18 cellular contexts compared by ENCODE assay signal in genomic region chr14:51041117-51041531, GRCh38.
"Had no signal": no experiment of that assay in that cellular context is flagged by ENCODE, and none has a peak within 500 bp of the region (broad histone marks: within the 10 kb centered on the region; RNA-seq: fewer than 3 reads in every experiment).

No MANE protein-coding gene starts in this region.

- ATAC-seq: activated CD8-positive, alpha-beta memory T cell treated with anti-CD3 and anti-CD28 coated beads, Interleukin-2, amount 10 ng/mL, durations not matched to agents 7 days and 5 days; body of pancreas; naive thymus-derived CD8-positive, alpha-beta T cell had no signal

- DNase-seq: activated CD4-positive, alpha-beta memory T cell treated with anti-CD3 and anti-CD28 coated beads, Interleukin-2, amount 10 ng/mL, durations not matched to agents 7 days and 5 days; activated CD4-positive, alpha-beta T cell treated with anti-CD3 and anti-CD28 coated beads for 48 hours; activated CD4-positive, CD25-positive, alpha-beta regulatory T cell; activated CD8-positive, alpha-beta memory T cell treated with anti-CD3 and anti-CD28 coated beads, Interleukin-2, amount 10 ng/mL, durations not matched to agents 7 days and 5 days; activated naive CD4-positive, alpha-beta T cell; activated naive CD8-positive, alpha-beta T cell treated with anti-CD3 and anti-CD28 coated beads for 36 hours; body of pancreas; central memory CD4-positive, alpha-beta T cell; cortex of kidney; mesenchymal stem cell; naive thymus-derived CD8-positive, alpha-beta T cell; stimulated activated CD4-positive, alpha-beta T cell treated with anti-CD3 and anti-CD28 coated beads, Interleukin-2, amount 100 ng/mL, for 24 hours; T-helper 1 cell; T-helper 9 cell; upper lobe of left lung had no signal

- FAIRE-seq: frontal cortex had no signal

- H3K36me3 ChIP-seq: suprapubic skin, upper lobe of left lung had no signal

- H3K27ac ChIP-seq: body of pancreas, suprapubic skin, upper lobe of left lung had no signal

- H3K9me3 ChIP-seq: body of pancreas, suprapubic skin, upper lobe of left lung had no signal

- H3K27me3 ChIP-seq: body of pancreas, suprapubic skin, upper lobe of left lung had no signal

- H3K4me1 ChIP-seq: body of pancreas, suprapubic skin, upper lobe of left lung had no signal

- H3K27ac Mint-ChIP-seq: activated CD4-positive, alpha-beta memory T cell treated with anti-CD3 and anti-CD28 coated beads, Interleukin-2, amount 10 ng/mL, durations not matched to agents 7 days and 5 days; activated CD8-positive, alpha-beta memory T cell treated with anti-CD3 and anti-CD28 coated beads, Interleukin-2, amount 10 ng/mL, durations not matched to agents 7 days and 5 days; activated naive CD8-positive, alpha-beta T cell treated with anti-CD3 and anti-CD28 coated beads for 36 hours; naive thymus-derived CD8-positive, alpha-beta T cell; stimulated activated naive CD8-positive, alpha-beta T cell treated with anti-CD3 and anti-CD28 coated beads, Interleukin-15, Interleukin-2, amounts not matched to agents 100 ng/mL and 50 ng/mL, for 24 hours had no signal

- H3K4me3 Mint-ChIP-seq: activated CD4-positive, alpha-beta memory T cell treated with anti-CD3 and anti-CD28 coated beads, Interleukin-2, amount 10 ng/mL, durations not matched to agents 7 days and 5 days; activated CD8-positive, alpha-beta memory T cell treated with anti-CD3 and anti-CD28 coated beads, Interleukin-2, amount 10 ng/mL, durations not matched to agents 7 days and 5 days; activated naive CD8-positive, alpha-beta T cell treated with anti-CD3 and anti-CD28 coated beads for 36 hours; naive thymus-derived CD8-positive, alpha-beta T cell; stimulated activated naive CD8-positive, alpha-beta T cell treated with anti-CD3 and anti-CD28 coated beads, Interleukin-15, Interleukin-2, amounts not matched to agents 100 ng/mL and 50 ng/mL, for 24 hours had no signal

- H3K4me1 Mint-ChIP-seq: activated CD4-positive, alpha-beta memory T cell treated with anti-CD3 and anti-CD28 coated beads, Interleukin-2, amount 10 ng/mL, durations not matched to agents 7 days and 5 days; activated CD8-positive, alpha-beta memory T cell treated with anti-CD3 and anti-CD28 coated beads, Interleukin-2, amount 10 ng/mL, durations not matched to agents 7 days and 5 days had no signal

- H3K27me3 Mint-ChIP-seq: activated naive CD8-positive, alpha-beta T cell treated with anti-CD3 and anti-CD28 coated beads for 36 hours had no signal

- H3K9me3 Mint-ChIP-seq: activated CD4-positive, alpha-beta memory T cell treated with anti-CD3 and anti-CD28 coated beads, Interleukin-2, amount 10 ng/mL, durations not matched to agents 7 days and 5 days; activated naive CD8-positive, alpha-beta T cell treated with anti-CD3 and anti-CD28 coated beads for 36 hours; naive thymus-derived CD8-positive, alpha-beta T cell; stimulated activated naive CD8-positive, alpha-beta T cell treated with anti-CD3 and anti-CD28 coated beads, Interleukin-15, Interleukin-2, amounts not matched to agents 100 ng/mL and 50 ng/mL, for 24 hours had no signal

- H3K4me3 ChIP-seq: body of pancreas, suprapubic skin, upper lobe of left lung had no signal

- H3K36me3 Mint-ChIP-seq: activated CD8-positive, alpha-beta memory T cell treated with anti-CD3 and anti-CD28 coated beads, Interleukin-2, amount 10 ng/mL, durations not matched to agents 7 days and 5 days; activated naive CD8-positive, alpha-beta T cell treated with anti-CD3 and anti-CD28 coated beads for 36 hours; naive thymus-derived CD8-positive, alpha-beta T cell had no signal
